In the genomic region with DNA sequence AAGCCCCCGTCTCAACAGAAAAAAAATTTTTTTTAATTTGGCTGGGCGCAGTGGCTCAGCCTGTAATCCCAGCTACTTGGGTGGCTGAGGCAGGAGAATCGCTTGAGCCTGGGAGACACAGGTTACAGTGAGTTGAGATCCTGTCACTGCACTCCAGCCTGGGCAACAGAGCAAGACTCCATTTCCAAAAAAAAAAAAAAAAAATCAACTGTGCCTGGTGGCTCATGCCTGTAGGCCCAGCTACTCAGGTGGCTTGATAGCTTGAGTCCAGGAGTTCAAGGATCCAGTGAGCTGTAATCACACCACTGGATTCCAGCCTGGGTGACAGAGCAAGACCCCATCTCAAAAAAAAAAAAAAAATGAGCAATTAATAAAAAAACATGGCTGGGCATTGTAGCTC, we compare ENCODE assay signal across 26 cellular contexts.
"Had no signal": no experiment of that assay in that cellular context is flagged by ENCODE, and none has a peak within 500 bp of the region (broad histone marks: within the 10 kb centered on the region; RNA-seq: fewer than 3 reads in every experiment).

No MANE protein-coding gene starts in this region.

- H3K27ac ChIP-seq: brain microvascular endothelial cell, cardiac muscle cell, SJSA1 had no signal

- H3K9me3 ChIP-seq: Peyer's patch, SJSA1 had no signal

- DNase-seq: activated B cell treated with CpG ODN at 0.5 μM for 24 hours; activated CD4-positive, alpha-beta T cell treated with anti-CD3 and anti-CD28 coated beads for 1 hour; activated CD4-positive, alpha-beta T cell treated with anti-CD3 and anti-CD28 coated beads, Interleukin-2, amount 10 ng/mL, durations not matched to agents 24 days and 14 days; activated CD4-positive, alpha-beta T cell treated with anti-CD3 and anti-CD28 coated beads, Interleukin-2, amount 50 U/mL, for 48 hours; activated effector memory CD4-positive, alpha-beta T cell treated with anti-CD3 and anti-CD28 coated beads, Interleukin-2, amount 50 U/mL, for 16 hours; activated naive CD4-positive, alpha-beta T cell treated with anti-CD3 and anti-CD28 coated beads for 36 hours; activated naive CD8-positive, alpha-beta T cell treated with anti-CD3 and anti-CD28 coated beads for 36 hours; activated T-cell treated with anti-CD3 and anti-CD28 coated beads, Interleukin-2, amount 50 U/mL, for 4 hours; brain microvascular endothelial cell; KG1; NCI-H1092; NCI-H1417; NCI-H1694; NCI-H2029; NCI-H2107; NCI-H2171 treated with DMSO at 0.1 percent for 48 hours; NCI-H226; NCI-H526; NCI-H774; NK-92 treated with Interleukin-12 subunit alpha and Interleukin-12 subunit beta, amount 100 ng/mL, for 24 hours; Peyer's patch; SHP77; T-helper 17 cell; T-helper 9 cell had no signal

- H3K36me3 ChIP-seq: cardiac muscle cell, Peyer's patch had no signal

- ATAC-seq: activated T-cell treated with anti-CD3 and anti-CD28 coated beads, Interleukin-2, amount 50 U/mL, for 4 hours; T-helper 17 cell had no signal

- H3K27me3 ChIP-seq: brain microvascular endothelial cell, cardiac muscle cell, Peyer's patch, SJSA1 had no signal

- H3K4me3 ChIP-seq: cardiac muscle cell, Peyer's patch had no signal
